In genomic region chr10:79533903-79534175, GRCh38 we compare ENCODE assay signal across 13 cellular contexts. TPM values are rescaled to one million over a fixed set of nuclear protein-coding genes. Genes with fewer than 3 reads are reported as not detected.
"Had no signal": no experiment of that assay in that cellular context is flagged by ENCODE, and none has a peak within 500 bp of the region (broad histone marks: within the 10 kb centered on the region; RNA-seq: fewer than 3 reads in every experiment).

No MANE protein-coding gene starts in this region.

RNA-seq across cellular contexts. Expression of gene SFTPA2, which starts 26.4 kb away (rescaled TPM):
- total RNA-seq: activated B cell treated with CpG ODN at 0.5 μM for 24 hours; activated CD4-positive, alpha-beta memory T cell treated with anti-CD3 and anti-CD28 coated beads for 36 hours; activated CD4-positive, alpha-beta memory T cell treated with anti-CD3 and anti-CD28 coated beads, Interleukin-2, amount 10 ng/mL, durations not matched to agents 7 days and 5 days; activated CD4-positive, alpha-beta T cell treated with anti-CD3 and anti-CD28 coated beads for 36 hours; activated CD4-positive, alpha-beta T cell treated with anti-CD3 and anti-CD28 coated beads, Interleukin-2, amount 10 ng/mL, durations not matched to agents 24 days and 14 days; activated CD4-positive, alpha-beta T cell treated with anti-CD3 and anti-CD28 coated beads, Interleukin-2, amount 10 ng/mL, durations not matched to agents 7 days and 5 days; activated CD8-positive, alpha-beta memory T cell treated with anti-CD3 and anti-CD28 coated beads for 36 hours; activated CD8-positive, alpha-beta memory T cell treated with anti-CD3 and anti-CD28 coated beads, Interleukin-2, amount 10 ng/mL, durations not matched to agents 7 days and 5 days; activated CD8-positive, alpha-beta T cell treated with anti-CD3 and anti-CD28 coated beads for 36 hours; activated CD8-positive, alpha-beta T cell treated with anti-CD3 and anti-CD28 coated beads, Interleukin-2, amount 10 ng/mL, durations not matched to agents 7 days and 5 days; T-helper 1 cell treated with Interleukin-12 subunit alpha and Interleukin-12 subunit beta and Interleukin-4 antibody, amounts not matched to agents 30 ng/mL and 1 ng/mL, for 36 hours; T-helper 17 cell; T-helper 2 cell treated with Interferon-gamma antibody and Interleukin-4, amounts not matched to agents 100 ng/mL and 5 ng/mL, for 36 hours had no signal
